In the genomic region with DNA sequence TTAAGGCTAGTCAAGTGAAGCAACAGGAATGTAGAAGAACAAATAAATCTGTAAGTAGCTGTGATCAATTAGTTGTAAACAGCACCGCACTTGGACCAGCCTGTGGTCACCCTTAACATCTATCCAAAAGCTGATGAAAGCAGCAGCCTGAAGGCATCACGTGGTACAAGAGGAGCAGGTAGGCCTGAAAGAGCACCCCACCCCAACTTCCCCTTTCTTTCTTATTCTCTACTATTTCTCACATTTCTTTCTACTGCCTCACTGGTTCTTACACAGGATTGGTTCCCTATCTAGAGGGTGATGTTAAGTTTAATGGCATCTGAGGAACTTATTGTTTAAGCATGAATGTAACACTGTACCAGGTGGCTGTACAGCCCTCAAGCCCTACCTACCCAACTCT, we compare ENCODE assay signal across 20 cellular contexts. TPM values are rescaled to one million over a fixed set of nuclear protein-coding genes. Genes with fewer than 3 reads are reported as not detected.
DNase-seq lines count a peak whose midpoint lies in the region; ATAC-seq and TF ChIP-seq lines count a peak whose summit lies in the region.
"Had no signal": no experiment of that assay in that cellular context is flagged by ENCODE, and none has a peak within 500 bp of the region (broad histone marks: within the 10 kb centered on the region; RNA-seq: fewer than 3 reads in every experiment).

No MANE protein-coding gene starts in this region.

- H4K91ac ChIP-seq in IMR-90 (ENCODE audit: insufficient read depth, low read depth, low read length): no peak overlapping the region

- H3K56ac ChIP-seq in IMR-90 (ENCODE audit: extremely low read depth, insufficient read depth, low read length): no peak overlapping the region

- H3K27ac ChIP-seq in IMR-90 (ENCODE audit: insufficient read depth, low read length): no peak overlapping the region
- H3K27ac ChIP-seq: body of pancreas, gastroesophageal sphincter, pancreas had no signal

- H3K23ac ChIP-seq in IMR-90 (ENCODE audit: low read depth, low read length): no peak overlapping the region; the same call in 1 of the 2 replicates

- H3K9me3 Mint-ChIP-seq in endothelial cell (ENCODE audit: unreplicated experiment): no peaks in the 10 kb centered on the region
- H3K9me3 Mint-ChIP-seq: activated CD4-positive, alpha-beta T cell treated with anti-CD3 and anti-CD28 coated beads, Interleukin-2, amount 10 ng/mL, durations not matched to agents 24 days and 14 days; activated naive CD4-positive, alpha-beta T cell treated with anti-CD3 and anti-CD28 coated beads for 36 hours had no signal

- H3K27ac Mint-ChIP-seq in endothelial cell (ENCODE audit: unreplicated experiment): peak overlapping the region; percentile 25
- H3K27ac Mint-ChIP-seq: activated CD4-positive, alpha-beta T cell treated with anti-CD3 and anti-CD28 coated beads, Interleukin-2, amount 10 ng/mL, durations not matched to agents 24 days and 14 days; activated naive CD4-positive, alpha-beta T cell treated with anti-CD3 and anti-CD28 coated beads for 36 hours had no signal

- no peak overlapping the region for H2AK5ac ChIP-seq in IMR-90 (ENCODE audit: low read depth, low read length)

- no peak overlapping the region for H2AFZ ChIP-seq in IMR-90 (replicated peaks; ENCODE audit: low read length, poor library complexity)

- no TSS peak for BruUV-seq in IMR-90 (replicated peaks; lab: Mats Ljungman, UMichigan)

- peak; percentile 61 for DNase-seq in GM10248 (ENCODE audit: extremely low spot score)
- no peak for DNase-seq in IMR-90
- DNase-seq in endothelial cell (ENCODE audit: low spot score): no peak
- no peak for DNase-seq in NK-92 (lab: John Stamatoyannopoulos, UW; ENCODE audit: unreplicated experiment)
- DNase-seq in DMS 273 (lab: John Stamatoyannopoulos, UW; ENCODE audit: unreplicated experiment): no peak
- DNase-seq: activated CD4-positive, alpha-beta T cell treated with anti-CD3 and anti-CD28 coated beads, Interleukin-2, amount 10 ng/mL, durations not matched to agents 24 days and 14 days; activated naive CD4-positive, alpha-beta T cell treated with anti-CD3 and anti-CD28 coated beads for 36 hours; body of pancreas; COR-L47; erythroblast; NCI-H1105; NCI-H526 treated with DMSO at 0.1 percent for 48 hours; pancreas; stimulated activated CD4-positive, alpha-beta T cell treated with anti-CD3 and anti-CD28 coated beads, Interleukin-2, amount 100 ng/mL, for 24 hours; substantia nigra had no signal

- H3K9me1 ChIP-seq in IMR-90 (ENCODE audit: insufficient read depth, low read length): no peaks in the 10 kb centered on the region; the same call in 1 of the 2 replicates

- no peak overlapping the region for H2AK9ac ChIP-seq in IMR-90 (replicated peaks; ENCODE audit: low read depth, low read length, poor library complexity)

- H2BK15ac ChIP-seq in IMR-90 (ENCODE audit: low read depth, low read length): no peak overlapping the region

- no peaks in the 10 kb centered on the region for H3K4me1 ChIP-seq in IMR-90 (ENCODE audit: control insufficient read depth, insufficient read depth, low read length)
- H3K4me1 ChIP-seq: gastroesophageal sphincter had no signal

- TF ChIP-seq CTCF in GM10248 (IDR thresholded peaks at IDR 0.05; ENCODE audit: control extremely low read depth, extremely low read depth, low read depth, missing control alignments) (no peak), IMR-90 (conservative IDR thresholded peaks at IDR 0.05; ENCODE audit: low read depth, low read length) (no peak), endothelial cell (IDR thresholded peaks at IDR 0.05; ENCODE audit: unreplicated experiment) (no peak)

- H3K27me3 Mint-ChIP-seq in endothelial cell (ENCODE audit: unreplicated experiment): no peaks in the 10 kb centered on the region
- H3K27me3 Mint-ChIP-seq: activated CD4-positive, alpha-beta T cell treated with anti-CD3 and anti-CD28 coated beads, Interleukin-2, amount 10 ng/mL, durations not matched to agents 24 days and 14 days had no signal

- in situ Hi-C loops in IMR-90 (cut with MboI; ENCODE audit: low sequenced_read_pairs): no loop called here

- dilution Hi-C loops in IMR-90 (cut with HindIII; ENCODE audit: low sequenced_read_pairs, unreplicated experiment): no loop called here

- peaks cover 53% of the 10 kb centered on the region for H3K36me3 Mint-ChIP-seq in endothelial cell (ENCODE audit: low read depth, unreplicated experiment)

- TF ChIP-seq POLR2A in IMR-90 (IDR thresholded peaks at IDR 0.05; ENCODE audit: low read depth, low read length): no peak

- H3K27me3 ChIP-seq in IMR-90 (ENCODE audit: control insufficient read depth, insufficient read depth, low read length): no peaks in the 10 kb centered on the region
- H3K27me3 ChIP-seq: body of pancreas, gastroesophageal sphincter, pancreas had no signal

- TF ChIP-seq RAD21 in IMR-90 (IDR thresholded peaks at IDR 0.05; ENCODE audit: low read length): no peak

- H3K4me3 ChIP-seq in IMR-90 (ENCODE audit: insufficient read depth, low read depth, low read length): no peak overlapping the region
- H3K4me3 ChIP-seq: body of pancreas, gastroesophageal sphincter, K562, pancreas had no signal

- no peak overlapping the region for H4K8ac ChIP-seq in IMR-90 (ENCODE audit: low read depth in 2 of 2, low read length in 2 of 2)

- CTCF ChIA-PET in GM10248 (lab: Yijun Ruan, JAX) (interaction anchor here (1.5 kb wide), 1 partner anchor 33 kb away, joined by 3 read pairs; no protein-coding TSS in a partner anchor), IMR-90 (lab: Yijun Ruan, JAX) (no interaction called here)

- no peak overlapping the region for H2BK20ac ChIP-seq in IMR-90 (ENCODE audit: low read depth, low read length)

- no peak overlapping the region for H2BK120ac ChIP-seq in IMR-90 (ENCODE audit: low read depth, low read length)

- H2BK5ac ChIP-seq in IMR-90 (ENCODE audit: low read depth, low read length, poor library complexity, severe bottlenecking): no peak overlapping the region

- no peak overlapping the region for H3K4ac ChIP-seq in IMR-90 (ENCODE audit: low read depth, low read length)

- no peak overlapping the region for H3K18ac ChIP-seq in IMR-90 (ENCODE audit: low read depth, low read length)

- intact Hi-C loops in IMR-90 (cut with micrococcal nuclease): no loop called here

- peak overlapping the region; percentile 42 for H3K4me3 Mint-ChIP-seq in endothelial cell (ENCODE audit: unreplicated experiment)
- H3K4me3 Mint-ChIP-seq: activated CD4-positive, alpha-beta T cell treated with anti-CD3 and anti-CD28 coated beads, Interleukin-2, amount 10 ng/mL, durations not matched to agents 24 days and 14 days; activated naive CD4-positive, alpha-beta T cell treated with anti-CD3 and anti-CD28 coated beads for 36 hours had no signal

- POLR2A ChIA-PET in GM10248 (lab: Yijun Ruan, JAX) (no interaction called here), IMR-90 (lab: Charles Lee; ENCODE audit: unreplicated experiment) (no interaction called here)

- H3K14ac ChIP-seq in IMR-90 (replicated peaks; ENCODE audit: low read depth, low read length): no peak overlapping the region

- H4K20me1 ChIP-seq in IMR-90 (ENCODE audit: insufficient read depth, low read length): no peaks in the 10 kb centered on the region

- no peak overlapping the region for H3K4me2 ChIP-seq in IMR-90 (ENCODE audit: low read depth, low read length)

- peaks cover 0 to 9% of the 10 kb centered on the region in 2 experiments; a peak in 3 of 4 replicates for H3K79me1 ChIP-seq in IMR-90 (ENCODE audit: low read depth in 1 of 2, low read length in 2 of 2)

- peaks cover 4% of the 10 kb centered on the region for H3K4me1 Mint-ChIP-seq in endothelial cell (ENCODE audit: unreplicated experiment)

- no peaks in the 10 kb centered on the region for H3K9me3 ChIP-seq in IMR-90 (ENCODE audit: control insufficient read depth, insufficient read depth, low read length)
- H3K9me3 ChIP-seq: body of pancreas, gastroesophageal sphincter, pancreas had no signal

- ATAC-seq in GM18858 (IDR thresholded peaks at IDR 0.05; ENCODE audit: unreplicated experiment): peak; percentile 64
- peak; percentile 32; the same call in 1 of the 2 replicates for ATAC-seq in IMR-90 (ENCODE audit: low read depth)
- no peak for ATAC-seq in HG03095 (IDR thresholded peaks at IDR 0.05; ENCODE audit: unreplicated experiment)
- ATAC-seq: body of pancreas, gastroesophageal sphincter, K562, pancreas had no signal

- H4K5ac ChIP-seq in IMR-90 (ENCODE audit: low read depth, low read length): no peak overlapping the region

- WGBS in IMR-90 (ENCODE audit: extremely low coverage in 2 of 2, insufficient read length in 1 of 2), 2 experiments: no CpG with 5 or more reads among the region's 2 CpGs

- H3K36me3 ChIP-seq in IMR-90 (ENCODE audit: control insufficient read depth, insufficient read depth, low read length): peaks cover 57% of the 10 kb centered on the region

- H3K9ac ChIP-seq in IMR-90 (ENCODE audit: low read depth, low read length): no peak overlapping the region

TF ChIP-seq in IMR-90, 13 proteins besides CTCF, POLR2A, EP300 and RAD21 (continues in another document):
- no peak for TF ChIP-seq BHLHE40 (IDR thresholded peaks at IDR 0.05; ENCODE audit: low read depth, low read length)
- no peak for TF ChIP-seq NFE2L2 (IDR thresholded peaks at IDR 0.05; ENCODE audit: low read depth, low read length)
- TF ChIP-seq, protein P1, sequence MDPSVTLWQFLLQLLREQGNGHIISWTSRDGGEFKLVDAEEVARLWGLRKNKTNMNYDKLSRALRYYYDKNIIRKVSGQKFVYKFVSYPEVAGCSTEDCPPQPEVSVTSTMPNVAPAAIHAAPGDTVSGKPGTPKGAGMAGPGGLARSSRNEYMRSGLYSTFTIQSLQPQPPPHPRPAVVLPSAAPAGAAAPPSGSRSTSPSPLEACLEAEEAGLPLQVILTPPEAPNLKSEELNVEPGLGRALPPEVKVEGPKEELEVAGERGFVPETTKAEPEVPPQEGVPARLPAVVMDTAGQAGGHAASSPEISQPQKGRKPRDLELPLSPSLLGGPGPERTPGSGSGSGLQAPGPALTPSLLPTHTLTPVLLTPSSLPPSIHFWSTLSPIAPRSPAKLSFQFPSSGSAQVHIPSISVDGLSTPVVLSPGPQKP (IDR thresholded peaks at IDR 0.05; ENCODE audit: borderline replicate concordance, low read depth, low read length): no peak
- no peak for TF ChIP-seq MAZ (IDR thresholded peaks at IDR 0.05; ENCODE audit: borderline replicate concordance, low read depth, low read length)
- no peak for TF ChIP-seq MXI1 (IDR thresholded peaks at IDR 0.05; ENCODE audit: borderline replicate concordance, low read depth, low read length)
- TF ChIP-seq RFX5 (IDR thresholded peaks at IDR 0.05; ENCODE audit: low read depth, low read length): no peak

RNA-seq across cellular contexts. Expression of a gene that starts 42.6 kb away (rescaled TPM):
- total RNA-seq in IMR-90 (2012; rRNA removed) (not detected in 2 replicates), endothelial cell (ENCODE audit: unreplicated experiment) (0.26 TPM)
- polyA plus RNA-seq in IMR-90 (2012; rRNA removed): 0.13 and 0.17 TPM in 2 replicates
- polyA plus RNA-seq in IMR-90 (2012; cell fraction: cytosol; rRNA removed): 0.02 and 0.03 TPM in 2 replicates
- polyA plus RNA-seq in IMR-90 (2012; cell fraction: nucleus; rRNA removed; ENCODE audit: low replicate concordance): 1.3 and 2.0 TPM in 2 replicates
- total RNA-seq: activated naive CD4-positive, alpha-beta T cell treated with anti-CD3 and anti-CD28 coated beads for 36 hours; dermis microvascular lymphatic vessel endothelial cell had no signal
